ENCODE assay signal across 16 cellular contexts in the genomic region with DNA sequence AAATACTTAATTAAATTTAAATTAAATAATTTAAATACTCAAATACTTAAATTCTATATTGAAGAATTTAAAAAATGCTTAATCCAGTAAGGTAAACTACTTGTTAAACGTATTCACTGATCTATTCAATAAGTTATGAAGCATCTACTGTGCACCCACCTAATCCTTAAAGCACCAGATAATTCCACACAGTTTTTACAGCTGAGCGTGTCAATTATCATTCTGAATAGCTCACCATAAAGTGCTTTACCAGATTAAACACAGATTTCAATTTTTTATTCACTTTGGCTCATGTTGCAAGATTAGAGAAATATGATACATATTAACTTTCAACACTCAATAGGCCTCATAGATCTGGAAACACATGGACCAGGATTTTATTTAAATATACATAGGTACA.
"Had no signal": no experiment of that assay in that cellular context is flagged by ENCODE, and none has a peak within 500 bp of the region (broad histone marks: within the 10 kb centered on the region; RNA-seq: fewer than 3 reads in every experiment).

No MANE protein-coding gene starts in this region.

- H3K4me3 Mint-ChIP-seq: naive thymus-derived CD4-positive, alpha-beta T cell; nephron progenitor cell; stimulated activated naive B cell treated with anti-CD40 and anti-IgM and Interleukin-4, amounts not matched to agents 10 μg/mL and 1 μg/mL and 100 μg/mL, for 72 hours; stimulated activated naive CD8-positive, alpha-beta T cell treated with anti-CD3 and anti-CD28 coated beads, Interleukin-15, amount 100 ng/mL, for 72 hours had no signal

- H3K4me1 Mint-ChIP-seq: naive thymus-derived CD4-positive, alpha-beta T cell; stimulated activated naive B cell treated with anti-CD40 and anti-IgM and Interleukin-4, amounts not matched to agents 10 μg/mL and 1 μg/mL and 100 μg/mL, for 72 hours; stimulated activated naive CD8-positive, alpha-beta T cell treated with anti-CD3 and anti-CD28 coated beads, Interleukin-15, amount 100 ng/mL, for 72 hours had no signal

- FAIRE-seq: islet of Langerhans had no signal

- H3K27ac Mint-ChIP-seq: naive thymus-derived CD4-positive, alpha-beta T cell; nephron progenitor cell; stimulated activated naive B cell treated with anti-CD40 and anti-IgM and Interleukin-4, amounts not matched to agents 10 μg/mL and 1 μg/mL and 100 μg/mL, for 72 hours; stimulated activated naive CD8-positive, alpha-beta T cell treated with anti-CD3 and anti-CD28 coated beads, Interleukin-15, amount 100 ng/mL, for 72 hours had no signal

- H3K36me3 Mint-ChIP-seq: naive thymus-derived CD4-positive, alpha-beta T cell; stimulated activated naive B cell treated with anti-CD40 and anti-IgM and Interleukin-4, amounts not matched to agents 10 μg/mL and 1 μg/mL and 100 μg/mL, for 72 hours had no signal

- DNase-seq: dorsolateral prefrontal cortex; effector CD8-positive, alpha-beta T cell; foreskin melanocyte; heart left ventricle; hypothalamus; mammary epithelial cell; naive thymus-derived CD4-positive, alpha-beta T cell; nephron progenitor cell; retina; stimulated activated CD4-positive, alpha-beta T cell treated with anti-CD3 and anti-CD28 coated beads, Interleukin-2, amount 100 ng/mL, for 24 hours; stimulated activated CD4-positive, alpha-beta T cell treated with anti-CD3 and anti-CD28 coated beads, Interleukin-4, amount 100 ng/mL, for 4 hours; stimulated activated naive B cell treated with anti-CD40 and anti-IgM and Interleukin-4, amounts not matched to agents 10 μg/mL and 1 μg/mL and 100 μg/mL, for 72 hours; stimulated activated naive CD8-positive, alpha-beta T cell treated with anti-CD3 and anti-CD28 coated beads, Interleukin-15, amount 100 ng/mL, for 72 hours; testis; upper lobe of right lung had no signal
